In genomic region chr2:180980943-180981898, GRCh38 we compare ENCODE assay signal across 8 cellular contexts. TPM values are rescaled to one million over a fixed set of nuclear protein-coding genes. Genes with fewer than 3 reads are reported as not detected.
DNase-seq lines count a peak whose midpoint lies in the region; ATAC-seq and TF ChIP-seq lines count a peak whose summit lies in the region.

No MANE protein-coding gene starts in this region.

- intact Hi-C loops in breast epithelium (cut with DNase I; ENCODE audit: low total_unique reads) = no loop called here

- no peaks in the 10 kb centered on the region for H3K9me3 ChIP-seq in SK-N-MC (ENCODE audit: low read depth, low read length)
- H3K9me3 ChIP-seq in breast epithelium = no peaks in the 10 kb centered on the region

- peak overlapping the region; percentile 81 for H3K27ac ChIP-seq in SK-N-MC
- peak overlapping the region; percentile 94 to 98 for H3K27ac ChIP-seq in breast epithelium
- peak overlapping the region; percentile 33 to 92 (median 84) for H3K27ac ChIP-seq in skin epidermis

- peak; percentile 48 for DNase-seq in NCI-H82 (lab: John Stamatoyannopoulos, UW)
- no peak for DNase-seq in NCI-H82 treated with DMSO at 0.1 percent for 48 hours (lab: John Stamatoyannopoulos, UW; ENCODE audit: unreplicated experiment)
- DNase-seq in SK-N-MC (ENCODE audit: low read depth, low spot score) = no peak
- no peak for DNase-seq in breast epithelium (ENCODE audit: low spot score in 2 of 2)
- peak; percentile 55 for DNase-seq in iris pigment epithelial cell (ENCODE audit: low read depth)

- peaks cover 0 to 15% of the 10 kb centered on the region in 2 donors for H3K4me1 ChIP-seq in breast epithelium

- H3K36me3 ChIP-seq in SK-N-MC (ENCODE audit: insufficient read depth, low read length) (peaks cover 21% of the 10 kb centered on the region; the same call in 1 of the 2 replicates), breast epithelium (no peaks in the 10 kb centered on the region)

- no peak for TF ChIP-seq POLR2A in breast epithelium (IDR thresholded peaks at IDR 0.05)

- H3K27me3 ChIP-seq in breast epithelium = no peaks in the 10 kb centered on the region

- H3K9ac ChIP-seq in SK-N-MC (ENCODE audit: insufficient read length) = peak overlapping the region; percentile 98

- H3K4me3 ChIP-seq in SK-N-MC (peak overlapping the region; percentile 100), breast epithelium (peak overlapping the region; percentile 63 to 93 (median 78)), skin epidermis (peak overlapping the region; percentile 57 to 84 (median 65))

- ATAC-seq in HG03103 (IDR thresholded peaks at IDR 0.05; ENCODE audit: low read depth, unreplicated experiment) (peak; percentile 3), HG02870 (IDR thresholded peaks at IDR 0.05; ENCODE audit: unreplicated experiment) (no peak)

- no peak for TF ChIP-seq CTCF in breast epithelium (IDR thresholded peaks at IDR 0.05)

RNA-seq across cellular contexts. Expression of gene UBE2E3, which starts 0.8 kb away (rescaled TPM):
- 10 to 100 TPM; 58.4 to 98.7 (median 77.0) TPM for total RNA-seq in breast epithelium

Comparison
In these comparisons a context has a peak if more than half of its experiments do, and no peak if none do; other contexts are left out.
1. DNase-seq: peak in NCI-H82 (single experiment) and iris pigment epithelial cell (single experiment); none in NCI-H82 treated with DMSO at 0.1 percent for 48 hours (single experiment), SK-N-MC (single experiment) and breast epithelium (0 of 2).
2. Peak in every context shown above with its lines, with median percentiles within 50 percentile points of each other: H3K27ac ChIP-seq and H3K4me3 ChIP-seq.